Comparison of ENCODE assay signal across 8 cellular contexts in genomic region chr14:61252354-61253063, GRCh38. TPM values are rescaled to one million over a fixed set of nuclear protein-coding genes. Genes with fewer than 3 reads are reported as not detected.
DNase-seq lines count a peak whose midpoint lies in the region; ATAC-seq and TF ChIP-seq lines count a peak whose summit lies in the region.

No MANE protein-coding gene starts in this region.

- no peaks in the 10 kb centered on the region for H3K27me3 ChIP-seq in BJ (ENCODE audit: control insufficient read depth, insufficient read depth, low read length)

- peaks cover 6% of the 10 kb centered on the region for H3K4me1 Mint-ChIP-seq in central memory CD8-positive, alpha-beta T cell

- no peak overlapping the region for H3K4me3 Mint-ChIP-seq in central memory CD8-positive, alpha-beta T cell

- no peaks in the 10 kb centered on the region for H3K36me3 Mint-ChIP-seq in central memory CD8-positive, alpha-beta T cell (ENCODE audit: insufficient read depth)

- H3K27ac Mint-ChIP-seq in central memory CD8-positive, alpha-beta T cell (ENCODE audit: low read depth): no peak overlapping the region

- H3K4me3 ChIP-seq in BJ (ENCODE audit: low read depth, low read length): no peak overlapping the region

- H3K27me3 Mint-ChIP-seq in central memory CD8-positive, alpha-beta T cell: peaks cover 32% of the 10 kb centered on the region

- no peaks in the 10 kb centered on the region for H3K36me3 ChIP-seq in BJ (ENCODE audit: control insufficient read depth, insufficient read depth, low read length)

- no peaks in the 10 kb centered on the region for H3K9me3 Mint-ChIP-seq in central memory CD8-positive, alpha-beta T cell

- CTCF ChIA-PET in BJ (lab: Yijun Ruan, JAX): interaction anchor here (0.6 to 3.7 kb wide), 22 partner anchors 8 to 628 kb away, joined by 3 to 26 read pairs (median 4); no protein-coding TSS in a partner anchor

- POLR2A ChIA-PET in BJ (lab: Charles Lee): no interaction called here

- peak; percentile 95 for ATAC-seq in HG03342 (IDR thresholded peaks at IDR 0.05; ENCODE audit: unreplicated experiment)
- peak; percentile 78 for ATAC-seq in central memory CD8-positive, alpha-beta T cell (replicated peaks; ENCODE audit: extremely low read depth, poor library complexity, severe bottlenecking)

- peak; percentile 87 for DNase-seq in BJ (ENCODE audit: low read depth)
- peak; percentile 52 for DNase-seq in GM19238 (ENCODE audit: insufficient read length, low spot score)
- peak; percentile 36 to 78 for DNase-seq in NCI-H446 (lab: John Stamatoyannopoulos, UW)
- DNase-seq in activated CD4-positive, CD25-positive, alpha-beta regulatory T cell (lab: John Stamatoyannopoulos, UW): peak; percentile 3 to 33 (median 11)
- DNase-seq in central memory CD8-positive, alpha-beta T cell (ENCODE audit: low spot score in 2 of 2): peak; percentile 15 to 36
- DNase-seq in left kidney (ENCODE audit: low read depth, low spot score): peak; percentile 95
- DNase-seq in stimulated activated CD4-positive, alpha-beta T cell treated with anti-CD3 and anti-CD28 coated beads, Interleukin-4, amount 100 ng/mL, for 1 hour: peak; percentile 48

- TF ChIP-seq CTCF in BJ (IDR thresholded peaks at IDR 0.05; ENCODE audit: insufficient read depth, low read depth, low read length): peak; percentile 90

RNA-seq across cellular contexts. Expression of gene TMEM30B, which starts 28.6 kb away (rescaled TPM):
- polyA plus RNA-seq in BJ (2011; rRNA removed): 0.06 and 0.32 TPM in 2 replicates
- polyA minus RNA-seq in BJ (2011; rRNA and poly(A)+ RNA removed): 0.05 and 0.14 TPM in 2 replicates

Comparison
In these comparisons a context has a peak if more than half of its experiments do, and no peak if none do; other contexts are left out.
1. DNase-seq: peak in every context shown above with its lines; median percentile 95 in left kidney; 87 in BJ; 57 in NCI-H446; 52 in GM19238; 48 in stimulated activated CD4-positive, alpha-beta T cell treated with anti-CD3 and anti-CD28 coated beads, Interleukin-4, amount 100 ng/mL, for 1 hour; 26 in central memory CD8-positive, alpha-beta T cell; 11 in activated CD4-positive, CD25-positive, alpha-beta regulatory T cell.